ENCODE assay signal across 8 cellular contexts in genomic region chr5:111756701-111757581, GRCh38. TPM values are rescaled to one million over a fixed set of nuclear protein-coding genes. Genes with fewer than 3 reads are reported as not detected.
DNase-seq lines count a peak whose midpoint lies in the region; ATAC-seq and TF ChIP-seq lines count a peak whose summit lies in the region.

Gene NREP, minus strand, starts transcription at chr5:111757194. Its CDS starts 1,422 bp downstream, at chr5:111755772.

- peak within 1 kb of the TSS; percentile 86 for H3K4me3 Mint-ChIP-seq in activated T-helper 2 cell treated with anti-CD3 and anti-CD28 coated beads, Interferon-gamma antibody, Interleukin-2, Interleukin-4, amounts not matched to agents 10 μg/mL and 5 μg/mL and 100 μg/mL, durations not matched to agents 14 hours and 24 hours and 36 hours (ENCODE audit: low read depth)
- peak within 1 kb of the TSS; percentile 94 for H3K4me3 Mint-ChIP-seq in natural killer cell treated with Interleukin-12 subunit alpha and Interleukin-12 subunit beta and Interleukin-15 and Interleukin-18, amount 100 ng/mL, for 72 hours

- H3K79me2 ChIP-seq in DND-41 (ENCODE audit: insufficient read depth, low read length) (peaks cover 50% of the 10 kb centered on the region), GM23248 (ENCODE audit: insufficient read depth) (peaks cover 50% of the 10 kb centered on the region)

- peaks cover 55% of the 10 kb centered on the region for H3F3A ChIP-seq in GM23248 (ENCODE audit: insufficient read depth)

- no peaks in the 10 kb centered on the region for H3K27me3 Mint-ChIP-seq in activated T-helper 2 cell treated with anti-CD3 and anti-CD28 coated beads, Interferon-gamma antibody, Interleukin-2, Interleukin-4, amounts not matched to agents 10 μg/mL and 5 μg/mL and 100 μg/mL, durations not matched to agents 14 hours and 24 hours and 36 hours (ENCODE audit: low read depth)
- peaks cover 0 to 8% of the 10 kb centered on the region in 2 donors for H3K27me3 Mint-ChIP-seq in natural killer cell treated with Interleukin-12 subunit alpha and Interleukin-12 subunit beta and Interleukin-15 and Interleukin-18, amount 100 ng/mL, for 72 hours

- no peaks in the 10 kb centered on the region for H3K9me3 Mint-ChIP-seq in activated T-helper 2 cell treated with anti-CD3 and anti-CD28 coated beads, Interferon-gamma antibody, Interleukin-2, Interleukin-4, amounts not matched to agents 10 μg/mL and 5 μg/mL and 100 μg/mL, durations not matched to agents 14 hours and 24 hours and 36 hours
- no peaks in the 10 kb centered on the region for H3K9me3 Mint-ChIP-seq in natural killer cell treated with Interleukin-12 subunit alpha and Interleukin-12 subunit beta and Interleukin-15 and Interleukin-18, amount 100 ng/mL, for 72 hours

- no peaks in the 10 kb centered on the region for H3K9me3 ChIP-seq in DND-41 (ENCODE audit: insufficient read depth, low read length, severe bottlenecking)
- H3K9me3 ChIP-seq in GM23248 (ENCODE audit: low read depth) = no peaks in the 10 kb centered on the region
- no peaks in the 10 kb centered on the region for H3K9me3 ChIP-seq in KOPT-K1 (ENCODE audit: insufficient read depth, low read length, poor library complexity, severe bottlenecking)
- no peaks in the 10 kb centered on the region for H3K9me3 ChIP-seq in Peyer's patch
- H3K9me3 ChIP-seq in stomach = no peaks in the 10 kb centered on the region

- H3K9ac ChIP-seq in DND-41 (ENCODE audit: low read depth, low read length) = peak within 1 kb of the TSS; percentile 97
- peak within 1 kb of the TSS; percentile 96 for H3K9ac ChIP-seq in GM23248

- H3K27me3 ChIP-seq in DND-41 (ENCODE audit: insufficient read depth, low read length, poor library complexity) = no peaks in the 10 kb centered on the region
- no peaks in the 10 kb centered on the region for H3K27me3 ChIP-seq in GM23248 (replicated peaks; ENCODE audit: insufficient read depth)
- H3K27me3 ChIP-seq in Peyer's patch = no peaks in the 10 kb centered on the region
- H3K27me3 ChIP-seq in stomach = no peaks in the 10 kb centered on the region

- H3K9me2 ChIP-seq in GM23248 (ENCODE audit: insufficient read depth) = no peaks in the 10 kb centered on the region

- peaks cover 35% of the 10 kb centered on the region for H3K4me1 Mint-ChIP-seq in activated T-helper 2 cell treated with anti-CD3 and anti-CD28 coated beads, Interferon-gamma antibody, Interleukin-2, Interleukin-4, amounts not matched to agents 10 μg/mL and 5 μg/mL and 100 μg/mL, durations not matched to agents 14 hours and 24 hours and 36 hours (ENCODE audit: low read depth)
- peaks cover 8 to 13% of the 10 kb centered on the region in 2 donors for H3K4me1 Mint-ChIP-seq in natural killer cell treated with Interleukin-12 subunit alpha and Interleukin-12 subunit beta and Interleukin-15 and Interleukin-18, amount 100 ng/mL, for 72 hours (ENCODE audit: low read depth in 2 of 2)

- H3K4me1 ChIP-seq in DND-41 (ENCODE audit: insufficient read depth, low read length) (peaks cover 51% of the 10 kb centered on the region), GM23248 (ENCODE audit: insufficient read depth) (peaks cover 20% of the 10 kb centered on the region), Peyer's patch (no peaks in the 10 kb centered on the region), stomach (peaks cover 0 to 43% (median 26%) of the 10 kb centered on the region in 4 donors)

- H3K27ac ChIP-seq in DND-41 (ENCODE audit: low read length) (peak within 1 kb of the TSS; percentile 100), GM23248 (peak within 1 kb of the TSS; percentile 93), KOPT-K1 (ENCODE audit: low read depth, low read length, poor library complexity, severe bottlenecking) (peak within 1 kb of the TSS; percentile 95), Peyer's patch (peak within 1 kb of the TSS; percentile 72 to 93 (median 81)), stomach (peak within 1 kb of the TSS; percentile 87 to 94 (median 91))

- no peak for TF ChIP-seq EP300 in stomach (IDR thresholded peaks at IDR 0.05)

- peaks cover 13% of the 10 kb centered on the region for H3K36me3 Mint-ChIP-seq in activated T-helper 2 cell treated with anti-CD3 and anti-CD28 coated beads, Interferon-gamma antibody, Interleukin-2, Interleukin-4, amounts not matched to agents 10 μg/mL and 5 μg/mL and 100 μg/mL, durations not matched to agents 14 hours and 24 hours and 36 hours (ENCODE audit: low read depth)
- H3K36me3 Mint-ChIP-seq in natural killer cell treated with Interleukin-12 subunit alpha and Interleukin-12 subunit beta and Interleukin-15 and Interleukin-18, amount 100 ng/mL, for 72 hours = no peaks in the 10 kb centered on the region

- TF ChIP-seq CTCF in DND-41 (IDR thresholded peaks at IDR 0.05; ENCODE audit: borderline replicate concordance, extremely low read depth, low read length, poor library complexity, severe bottlenecking) = peak; percentile 60
- peak in 3 of 6 experiments; percentile 57 to 62 (median 61) for TF ChIP-seq CTCF in Peyer's patch (IDR thresholded peaks at IDR 0.05)
- TF ChIP-seq CTCF in fibroblast of pulmonary artery (IDR thresholded peaks at IDR 0.05; ENCODE audit: low read length, missing control alignments) = peak; percentile 60
- peak in 5 of 7 experiments; percentile 13 to 46 (median 26) for TF ChIP-seq CTCF in stomach (IDR thresholded peaks at IDR 0.05)

- H2AFZ ChIP-seq in DND-41 (ENCODE audit: low read depth, low read length) = peak within 1 kb of the TSS; percentile 86
- peak within 1 kb of the TSS; percentile 66 for H2AFZ ChIP-seq in GM23248

- WGBS in GM23248 (ENCODE audit: low coverage in 1 of 2, low lambda C conversion rate in 2 of 2, missing lambda C conversion rate in 2 of 2), 2 experiments = 0 to 1% methylated on average over 12 to 19 of the region's 19 CpGs
- 1 to 2% (median 1%) methylated on average over 19 of the region's 19 CpGs for WGBS in stomach, 5 donors

- H3K4me3 ChIP-seq in DND-41 (ENCODE audit: low read depth in 1 of 2, low read length in 2 of 2) (peak within 1 kb of the TSS; percentile 77 to 93), GM23248 (peak within 1 kb of the TSS; percentile 98), Peyer's patch (peak within 1 kb of the TSS; percentile 51 to 92 (median 66)), fibroblast of pulmonary artery (replicated peaks; ENCODE audit: low read depth, low read length) (peak within 1 kb of the TSS; percentile 82), stomach (peak within 1 kb of the TSS; percentile 56 to 59 (median 56))

- peak; percentile 52 for ATAC-seq in DND-41 (ENCODE audit: insufficient read depth, low read depth)
- ATAC-seq in natural killer cell treated with Interleukin-12 subunit alpha and Interleukin-12 subunit beta and Interleukin-15 and Interleukin-18, amount 100 ng/mL, for 72 hours = no peak

- in situ Hi-C loops in GM23248 (cut with MboI) = loop anchor here (5.0 kb wide), 1 partner anchor 390 kb away; no protein-coding TSS in a partner anchor

- intact Hi-C loops in activated T-helper 2 cell treated with anti-CD3 and anti-CD28 coated beads, Interferon-gamma antibody, Interleukin-2, Interleukin-4, amounts not matched to agents 10 μg/mL and 5 μg/mL and 100 μg/mL, durations not matched to agents 14 hours and 24 hours and 36 hours (cut with micrococcal nuclease) = loop anchor here (2.0 to 10.0 kb wide), 9 partner anchors 16 to 1022 kb away; partner anchors contain the start of gene SLC25A46
- intact Hi-C loops in stomach (cut with DNase I; ENCODE audit: low total_unique reads) = no loop called here

- no peak for TF ChIP-seq POLR2A in Peyer's patch (IDR thresholded peaks at IDR 0.05)
- TF ChIP-seq POLR2A in stomach (IDR thresholded peaks at IDR 0.05) = no peak

- H3K4me2 ChIP-seq in DND-41 (ENCODE audit: insufficient read depth, low read length) = peak within 1 kb of the TSS; percentile 77
- peak within 1 kb of the TSS; percentile 99 for H3K4me2 ChIP-seq in GM23248 (ENCODE audit: unreplicated experiment)

- peak within 1 kb of the TSS; percentile 92 for H3K27ac Mint-ChIP-seq in activated T-helper 2 cell treated with anti-CD3 and anti-CD28 coated beads, Interferon-gamma antibody, Interleukin-2, Interleukin-4, amounts not matched to agents 10 μg/mL and 5 μg/mL and 100 μg/mL, durations not matched to agents 14 hours and 24 hours and 36 hours
- H3K27ac Mint-ChIP-seq in natural killer cell treated with Interleukin-12 subunit alpha and Interleukin-12 subunit beta and Interleukin-15 and Interleukin-18, amount 100 ng/mL, for 72 hours = peak within 1 kb of the TSS; percentile 83 to 91

- H3K36me3 ChIP-seq in DND-41 (ENCODE audit: insufficient read depth, low read length) (peaks cover 32% of the 10 kb centered on the region), GM23248 (ENCODE audit: low read depth) (peaks cover 37% of the 10 kb centered on the region), KOPT-K1 (ENCODE audit: insufficient read depth, low read length) (peaks cover 24% of the 10 kb centered on the region), Peyer's patch (no peaks in the 10 kb centered on the region), stomach (no peaks in the 10 kb centered on the region)

- DNase-seq in DND-41 = peak; percentile 90
- DNase-seq in GM23248 = peak; percentile 99
- DNase-seq in Peyer's patch = peak; percentile 50 to 89 (median 88)
- DNase-seq in activated T-helper 2 cell treated with anti-CD3 and anti-CD28 coated beads, Interferon-gamma antibody, Interleukin-2, Interleukin-4, amounts not matched to agents 10 μg/mL and 5 μg/mL and 100 μg/mL, durations not matched to agents 14 hours and 24 hours and 36 hours (ENCODE audit: low spot score) = no peak
- peak; percentile 97 for DNase-seq in fibroblast of pulmonary artery (ENCODE audit: low read depth)
- no peak for DNase-seq in natural killer cell treated with Interleukin-12 subunit alpha and Interleukin-12 subunit beta and Interleukin-15 and Interleukin-18, amount 100 ng/mL, for 72 hours (ENCODE audit: low spot score)
- DNase-seq in stomach = peak; percentile 91

- no peaks in the 10 kb centered on the region for H4K20me1 ChIP-seq in DND-41 (ENCODE audit: insufficient read depth, low read length)
- H4K20me1 ChIP-seq in GM23248 (ENCODE audit: insufficient read depth) = no peaks in the 10 kb centered on the region

RNA-seq across cellular contexts. Expression of gene NREP, which starts in this region (rescaled TPM):
- total RNA-seq in GM23248 (2014; rRNA removed; shearing (Covaris generic)) = 1,282 and 1,485 TPM in 2 replicates
- polyA plus RNA-seq in GM23248 (2016; fragmentation: Nextera tagmentation; extraction: Ambion mirVana) (1,378 and 1,415 TPM in 2 replicates), stomach (10 to 100 TPM in 1 of 3 donors, 1 to 10 TPM in 2; 8.1 to 10.7 (median 9.9) TPM)
- total RNA-seq in Peyer's patch (10 to 100 TPM in 1 of 4 donors, 1 to 10 TPM in 3; 2.3 to 18.2 (median 2.8) TPM), stomach (100 to 1,000 TPM in 1 of 5 donors, 10 to 100 TPM in 2, 1 to 10 TPM in 1, under 1 TPM in 1; 0.58 to 155 (median 14.5) TPM)
- 34.9 and 35.3 TPM in 2 replicates for total RNA-seq in activated T-helper 2 cell treated with anti-CD3 and anti-CD28 coated beads, Interferon-gamma antibody, Interleukin-2, Interleukin-4, amounts not matched to agents 10 μg/mL and 5 μg/mL and 100 μg/mL, durations not matched to agents 14 hours and 24 hours and 36 hours
- 1 to 10 TPM; 5.5 to 7.7 TPM for total RNA-seq in natural killer cell treated with Interleukin-12 subunit alpha and Interleukin-12 subunit beta and Interleukin-15 and Interleukin-18, amount 100 ng/mL, for 72 hours

Comparison
In these comparisons a context has a peak if more than half of its experiments do, and no peak if none do; other contexts are left out.
1. RNA of gene NREP (polyA plus RNA-seq): 1,378 to 1,415 TPM in GM23248; 8.1 to 10.7 TPM in stomach; every median in the first group is over 100 times any median in the second.
2. DNase-seq: peak in DND-41 (single experiment), GM23248 (single experiment), Peyer's patch (3 of 3), fibroblast of pulmonary artery (single experiment) and stomach (single experiment); none in activated T-helper 2 cell treated with anti-CD3 and anti-CD28 coated beads, Interferon-gamma antibody, Interleukin-2, Interleukin-4, amounts not matched to agents 10 μg/mL and 5 μg/mL and 100 μg/mL, durations not matched to agents 14 hours and 24 hours and 36 hours (single experiment) and natural killer cell treated with Interleukin-12 subunit alpha and Interleukin-12 subunit beta and Interleukin-15 and Interleukin-18, amount 100 ng/mL, for 72 hours (single experiment).
3. Peak in every context shown above with its lines, with median percentiles within 50 percentile points of each other: H3K27ac ChIP-seq and H3K4me3 ChIP-seq.